Comparison of ENCODE assay signal across 8 cellular contexts in the genomic region with DNA sequence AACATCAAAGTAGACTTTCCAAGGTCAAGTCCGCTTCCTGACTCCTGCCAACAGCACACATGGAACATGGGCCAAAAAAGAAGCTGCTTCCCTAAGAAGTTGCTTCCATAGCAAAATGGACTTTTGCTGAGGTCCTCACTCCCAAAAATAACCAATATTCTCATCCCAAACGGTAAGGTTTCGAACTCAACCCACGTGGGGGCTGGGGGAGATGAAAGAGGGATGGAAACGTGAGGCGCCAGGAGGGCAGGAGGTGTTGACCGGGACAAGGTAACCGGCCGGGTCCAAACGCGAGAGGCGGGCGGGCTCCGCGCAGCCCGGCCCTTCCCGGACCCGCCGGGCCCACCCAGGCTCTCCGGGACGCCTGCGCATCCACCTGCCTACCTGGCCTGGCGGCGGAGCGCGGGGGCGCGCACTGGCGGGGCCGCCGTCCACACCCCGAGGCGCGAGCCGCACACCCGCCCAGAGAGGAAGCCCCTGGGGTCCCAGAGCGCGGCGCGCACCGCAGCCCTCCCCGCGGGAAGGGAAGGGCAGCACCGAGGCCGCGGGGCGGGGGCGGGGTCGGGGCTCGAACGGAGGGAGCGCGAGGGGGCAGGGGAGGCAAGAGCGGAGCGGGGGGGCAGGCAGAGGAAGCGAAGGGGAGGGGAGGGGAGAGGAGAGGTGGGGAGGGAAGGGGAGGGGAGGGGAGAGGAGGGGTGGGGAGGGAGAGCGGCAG. TPM values are rescaled to one million over a fixed set of nuclear protein-coding genes. Genes with fewer than 3 reads are reported as not detected.
DNase-seq lines count a peak whose midpoint lies in the region; ATAC-seq, FAIRE-seq and TF ChIP-seq lines count a peak whose summit lies in the region.

No MANE protein-coding gene starts in this region.

- peak overlapping the region; percentile 92 for H3K4me3 Mint-ChIP-seq in activated T-helper 17 cell treated with anti-CD3 and anti-CD28 coated beads, Interleukin-2, amount 50 U/mL, for 72 hours

- H3K4me1 ChIP-seq in OCI-LY1 (ENCODE audit: insufficient read depth, low read length, severe bottlenecking) (peaks cover 23% of the 10 kb centered on the region), ovary (ENCODE audit: insufficient read depth) (peaks cover 1% of the 10 kb centered on the region), tibial artery (peaks cover 0 to 20% (median 11%) of the 10 kb centered on the region in 4 donors)

- H3K27me3 ChIP-seq in OCI-LY1 (ENCODE audit: insufficient read depth, low read length) (no peaks in the 10 kb centered on the region), ovary (no peaks in the 10 kb centered on the region), tibial artery (no peaks in the 10 kb centered on the region)

- no peaks in the 10 kb centered on the region for H3K9me2 ChIP-seq in OCI-LY1 (ENCODE audit: low read depth, low read length)

- H3K36me3 ChIP-seq in OCI-LY1 (ENCODE audit: insufficient read depth, low read length) (peaks cover 11% of the 10 kb centered on the region; the same call in 1 of the 2 replicates), ovary (no peaks in the 10 kb centered on the region), tibial artery (no peaks in the 10 kb centered on the region)

- peak overlapping the region; percentile 68 for H3K27ac ChIP-seq in OCI-LY1 (ENCODE audit: low read depth, low read length, poor library complexity, severe bottlenecking)
- peak overlapping the region; percentile 85 to 94 for H3K27ac ChIP-seq in ovary
- H3K27ac ChIP-seq in tibial artery = peak overlapping the region; percentile 81 to 84

- intact Hi-C loops in ovary (cut with DNase I) = no loop called here
- intact Hi-C loops in tibial artery (cut with DNase I; ENCODE audit: low total_unique reads) = loop anchor here (10.0 kb wide), 1 partner anchor 243 kb away; a partner anchor contains a TSS

- no peak for TF ChIP-seq EP300 in ovary (IDR thresholded peaks at IDR 0.05)

- peak; percentile 8 for DNase-seq in A172 (ENCODE audit: low spot score)
- DNase-seq in frontal cortex (ENCODE audit: low spot score in 2 of 2) = peak; percentile 40 to 47
- peak; percentile 47 to 78 (median 72) for DNase-seq in ovary
- DNase-seq in tibial artery = peak; percentile 34 to 76

- ATAC-seq in GM18858 (IDR thresholded peaks at IDR 0.05; ENCODE audit: unreplicated experiment) (peak; percentile 16), HG03097 (IDR thresholded peaks at IDR 0.05; ENCODE audit: low FRiP score, unreplicated experiment) (peak; percentile 29)
- peak; percentile 17 for ATAC-seq in activated T-helper 17 cell treated with anti-CD3 and anti-CD28 coated beads, Interleukin-2, amount 50 U/mL, for 72 hours (replicated peaks)

- H3K9me3 Mint-ChIP-seq in activated T-helper 17 cell treated with anti-CD3 and anti-CD28 coated beads, Interleukin-2, amount 50 U/mL, for 72 hours = no peaks in the 10 kb centered on the region

- H3K27ac Mint-ChIP-seq in activated T-helper 17 cell treated with anti-CD3 and anti-CD28 coated beads, Interleukin-2, amount 50 U/mL, for 72 hours = peak overlapping the region; percentile 92

- H3F3A ChIP-seq in OCI-LY1 (ENCODE audit: insufficient read depth, low read length) = no peaks in the 10 kb centered on the region

- H3K36me3 Mint-ChIP-seq in activated T-helper 17 cell treated with anti-CD3 and anti-CD28 coated beads, Interleukin-2, amount 50 U/mL, for 72 hours (ENCODE audit: low read depth) = no peaks in the 10 kb centered on the region

- no peaks in the 10 kb centered on the region for H3K27me3 Mint-ChIP-seq in activated T-helper 17 cell treated with anti-CD3 and anti-CD28 coated beads, Interleukin-2, amount 50 U/mL, for 72 hours

- H3K4me1 Mint-ChIP-seq in activated T-helper 17 cell treated with anti-CD3 and anti-CD28 coated beads, Interleukin-2, amount 50 U/mL, for 72 hours = peaks cover 38% of the 10 kb centered on the region

- peak overlapping the region; percentile 99 for H3K4me2 ChIP-seq in OCI-LY1 (ENCODE audit: low read length)

- TF ChIP-seq CTCF in OCI-LY1 (IDR thresholded peaks at IDR 0.05; ENCODE audit: low read length) (no peak), ovary (IDR thresholded peaks at IDR 0.05) (no peak), tibial artery (IDR thresholded peaks at IDR 0.05) (no peak)

- WGBS in ovary, 3 donors = 1% methylated on average over 12 to 51 of the region's 57 CpGs

- no peaks in the 10 kb centered on the region for H4K20me1 ChIP-seq in OCI-LY1 (ENCODE audit: insufficient read depth, low read length)

- H3K4me3 ChIP-seq in OCI-LY1 (ENCODE audit: low read depth, low read length, poor library complexity, severe bottlenecking) (peak overlapping the region; percentile 93), ovary (peak overlapping the region; percentile 88), tibial artery (peak overlapping the region; percentile 68 to 96)

- H3K9me3 ChIP-seq in OCI-LY1 (ENCODE audit: low read length) = no peaks in the 10 kb centered on the region
- no peaks in the 10 kb centered on the region for H3K9me3 ChIP-seq in ovary
- H3K9me3 ChIP-seq in tibial artery = no peaks in the 10 kb centered on the region

- H3K9ac ChIP-seq in OCI-LY1 (ENCODE audit: low read length) = peak overlapping the region; percentile 93

- H3K79me2 ChIP-seq in OCI-LY1 (ENCODE audit: insufficient read depth, low read length) = peaks cover 41% of the 10 kb centered on the region

- no peak for FAIRE-seq in frontal cortex (lab: Jason Lieb, UNC)

- TF ChIP-seq POLR2A in ovary (IDR thresholded peaks at IDR 0.05) = no peak

- 0 out of 2 replicates have a peak overlapping the region, but pooled peaks have one; percentile 23 for H2AFZ ChIP-seq in OCI-LY1 (ENCODE audit: low read length)

RNA-seq across cellular contexts. Expression of a gene that starts 0.7 kb away (rescaled TPM):
- 47.2 and 60.4 TPM in 2 replicates for total RNA-seq in A172 (2014; rRNA removed; shearing (Covaris generic))
- total RNA-seq in activated T-helper 17 cell treated with anti-CD3 and anti-CD28 coated beads, Interleukin-2, amount 50 U/mL, for 72 hours = 10 to 100 TPM; 38.7 to 48.0 TPM
- total RNA-seq in frontal cortex (207 TPM), ovary (10 to 100 TPM; 46.9 to 77.1 (median 63.5) TPM)
- polyA plus RNA-seq in ovary = 10 to 100 TPM; 20.0 to 50.7 TPM

RNA-seq across cellular contexts. Expression of a gene that starts 57.3 kb away (rescaled TPM):
- total RNA-seq in A172 (2014; rRNA removed; shearing (Covaris generic)) = 8.5 and 15.5 TPM in 2 replicates
- total RNA-seq in activated T-helper 17 cell treated with anti-CD3 and anti-CD28 coated beads, Interleukin-2, amount 50 U/mL, for 72 hours = 10 to 100 TPM; 20.5 to 37.4 TPM
- total RNA-seq in frontal cortex (22.8 TPM), ovary (10 to 100 TPM; 12.6 to 26.5 (median 15.6) TPM)
- 10 to 100 TPM in 1 of 2 donors, 1 to 10 TPM in 1; 7.7 to 12.7 TPM for polyA plus RNA-seq in ovary

Comparison
In these comparisons a context has a peak if more than half of its experiments do, and no peak if none do; other contexts are left out.
1. Peak in every context shown above with its lines: DNase-seq, ATAC-seq, H3K4me3 ChIP-seq and H3K27ac ChIP-seq.
2. DNase-seq: peak in every context shown above with its lines; median percentile 72 in ovary; 55 in tibial artery; 44 in frontal cortex; 8 in A172.